In the genomic region with DNA sequence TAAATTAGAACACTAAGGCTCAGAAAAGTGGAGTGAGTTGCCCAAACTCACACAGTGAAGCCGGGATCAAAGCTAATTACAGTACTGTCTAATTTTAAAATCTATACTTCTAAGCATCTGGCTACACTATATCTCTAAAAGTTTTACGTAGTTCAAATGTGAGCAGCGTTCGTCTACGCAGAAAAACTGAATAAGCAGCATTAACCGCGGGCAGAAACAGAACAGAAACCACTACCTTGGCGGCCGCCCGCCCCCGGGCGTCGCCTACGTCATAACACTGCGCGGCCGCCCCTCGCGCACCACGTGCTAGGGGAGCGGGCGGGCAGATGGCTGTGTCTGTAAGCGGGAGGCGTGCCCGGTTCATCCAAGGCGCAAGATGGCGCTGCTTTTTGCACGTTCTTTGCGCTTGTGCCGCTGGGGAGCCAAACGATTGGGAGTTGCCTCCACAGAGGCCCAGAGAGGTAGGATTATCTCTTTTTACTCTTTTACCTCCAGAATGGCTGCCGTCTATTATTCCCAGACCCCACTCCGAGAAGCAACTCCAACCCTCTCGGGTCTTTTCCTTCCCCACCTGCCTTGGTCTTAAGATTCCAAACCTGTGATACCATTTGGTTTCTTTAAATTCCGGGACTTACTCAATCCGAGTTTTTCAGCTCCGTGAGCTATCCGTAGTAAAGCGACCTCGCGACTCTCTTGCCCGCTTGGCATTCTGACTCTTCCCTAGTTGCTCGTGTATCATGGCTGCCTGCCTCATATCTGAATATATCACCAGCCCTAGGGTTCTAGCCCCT, we compare ENCODE assay signal across 8 cellular contexts. TPM values are rescaled to one million over a fixed set of nuclear protein-coding genes. Genes with fewer than 3 reads are reported as not detected.
DNase-seq lines count a peak whose midpoint lies in the region; TF ChIP-seq lines count a peak whose summit lies in the region.

A gene (plus strand): TSS at position 363 of the 791 bp plus-strand sequence. CDS start 14 bp downstream, at position 377.

- H3K4me1 ChIP-seq in HAP-1 (peaks cover 13% of the 10 kb centered on the region), neutrophil (ENCODE audit: control insufficient read depth in 1 of 2, insufficient read depth in 1 of 2, low read depth in 1 of 2, low read length in 1 of 2) (peaks cover 43 to 50% of the 10 kb centered on the region in 2 experiments)

- DNase-seq in G401 (ENCODE audit: low spot score) (peak; percentile 94), HAP-1 (ENCODE audit: low spot score in 2 of 2) (peak; percentile 88 to 93), MG63 (peak; percentile 91), SHP77 (lab: John Stamatoyannopoulos, UW) (peak; percentile 73 to 93), activated gamma-delta T cell treated with Interleukin-2 at 50 U/mL for 16 hours (peak; percentile 91), foreskin melanocyte (peak; percentile 80), substantia nigra (lab: John Stamatoyannopoulos, UW) (peak; percentile 44 to 95 (median 89))

- peak; percentile 71 for TF ChIP-seq CTCF in neutrophil (IDR thresholded peaks at IDR 0.05)

- in situ Hi-C loops in G401 (cut with HindIII; ENCODE audit: low sequenced_read_pairs): no loop called here
- in situ Hi-C loops in HAP-1 (cut with MboI; ENCODE audit: low sequenced_read_pairs): no loop called here

- H3K27ac ChIP-seq in neutrophil (peak within 1 kb of the TSS; percentile 82), substantia nigra (ENCODE audit: low read depth, low read length, poor library complexity, severe bottlenecking) (peak within 1 kb of the TSS; percentile 91)

- H3K9me3 ChIP-seq in HAP-1 (no peaks in the 10 kb centered on the region), MG63 (0 out of 2 replicates have a peak, but pooled peaks cover 2% of the 10 kb centered on the region), neutrophil (no peaks in the 10 kb centered on the region)

- peak within 1 kb of the TSS; percentile 68 for H3K4me3 ChIP-seq in HAP-1
- H3K4me3 ChIP-seq in MG63: peak within 1 kb of the TSS; percentile 98
- H3K4me3 ChIP-seq in neutrophil (ENCODE audit: low read depth in 1 of 2, low read length in 1 of 2): peak within 1 kb of the TSS; percentile 70 to 88

- H3K36me3 ChIP-seq in HAP-1 (replicated peaks) (0 out of 2 replicates have a peak, but pooled peaks cover 4% of the 10 kb centered on the region), MG63 (peaks cover 33% of the 10 kb centered on the region), neutrophil (no peaks in the 10 kb centered on the region)

- H3K27me3 ChIP-seq in HAP-1 (ENCODE audit: low read depth) (no peaks in the 10 kb centered on the region), MG63 (no peaks in the 10 kb centered on the region), neutrophil (no peaks in the 10 kb centered on the region)

RNA-seq across cellular contexts. Expression of the gene that starts here (rescaled TPM):
- 2.5 and 2.8 TPM in 2 replicates for total RNA-seq in G401 (2014; rRNA removed; shearing (Covaris generic))
- total RNA-seq in MG63 (2014; rRNA removed; shearing (Covaris generic); ENCODE audit: low replicate concordance): 0.35 and 0.69 TPM in 2 replicates

Comparison
In these comparisons a context has a peak if more than half of its experiments do, and no peak if none do; other contexts are left out.
1. Peak in every context shown above with its lines: DNase-seq, H3K4me3 ChIP-seq and H3K27ac ChIP-seq.
2. Peak in DNase-seq and H3K4me3 ChIP-seq in MG63; RNA of the gene not detected or under 1 TPM.